Comparison of ENCODE assay signal across 1 cellular context in genomic region chr7:81846398-81846797, GRCh38.
TF ChIP-seq lines count a peak whose summit lies in the region.

No MANE protein-coding gene starts in this region.

TF ChIP-seq in GM23338, 12 proteins besides CTCF, POLR2A, EP300 and RAD21 (continued from another document):
- TF ChIP-seq ZNF114 (CRISPR knock-in tag; IDR thresholded peaks at IDR 0.05) (no peak), EZH2phosphoT487 (IDR thresholded peaks at IDR 0.05; ENCODE audit: unreplicated experiment) (no peak), CREB1 (CRISPR knock-in tag; IDR thresholded peaks at IDR 0.05; ENCODE audit: low read depth) (no peak), ETS1 (IDR thresholded peaks at IDR 0.05) (no peak), REST (IDR thresholded peaks at IDR 0.05; ENCODE audit: unreplicated experiment) (no peak), EZH2 (IDR thresholded peaks at IDR 0.05; ENCODE audit: low read depth, unreplicated experiment) (no peak), POLR2AphosphoS5 (IDR thresholded peaks at IDR 0.05; ENCODE audit: low read depth) (no peak), JUNB (IDR thresholded peaks at IDR 0.05; ENCODE audit: unreplicated experiment) (no peak), STAT1 (IDR thresholded peaks at IDR 0.05; ENCODE audit: unreplicated experiment) (no peak)
TF ChIP-seq in GM23338: peak in this region for 0.
